Comparison of ENCODE assay signal across 9 cellular contexts in the genomic region with DNA sequence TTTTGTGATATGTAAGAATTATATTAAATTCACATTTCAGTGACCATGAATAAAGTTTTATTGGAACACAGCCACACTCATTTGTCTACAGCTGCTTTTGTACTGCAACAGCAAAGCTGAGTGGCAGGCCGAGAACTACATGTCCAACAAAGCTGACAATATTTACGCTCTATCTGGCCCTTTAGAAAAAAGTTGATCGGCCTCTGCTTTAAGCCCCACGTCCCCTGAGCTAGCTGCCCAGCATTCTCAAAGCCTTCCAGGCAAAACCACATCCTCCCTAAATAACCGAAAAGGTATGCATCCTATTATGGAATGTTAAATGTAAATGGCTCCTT. TPM values are rescaled to one million over a fixed set of nuclear protein-coding genes. Genes with fewer than 3 reads are reported as not detected.
DNase-seq lines count a peak whose midpoint lies in the region; ATAC-seq and TF ChIP-seq lines count a peak whose summit lies in the region.
"Had no signal": no experiment of that assay in that cellular context is flagged by ENCODE, and none has a peak within 500 bp of the region (broad histone marks: within the 10 kb centered on the region; RNA-seq: fewer than 3 reads in every experiment).

No MANE protein-coding gene starts in this region.

- peak overlapping the region; percentile 25 for H3K27ac ChIP-seq in temporal lobe (ENCODE audit: low read depth, low read length)

- H3K4me1 Mint-ChIP-seq in activated T-cell treated with anti-CD3 and anti-CD28 coated beads, Interleukin-2, amount 50 U/mL, for 4 hours (ENCODE audit: low read depth): peaks cover 96% of the 10 kb centered on the region
- peaks cover 99% of the 10 kb centered on the region for H3K4me1 Mint-ChIP-seq in activated B cell treated with CpG ODN at 0.5 μM for 24 hours

- peak overlapping the region; percentile 31 for H3K4me3 Mint-ChIP-seq in activated T-cell treated with anti-CD3 and anti-CD28 coated beads, Interleukin-2, amount 50 U/mL, for 4 hours
- H3K4me3 Mint-ChIP-seq in activated B cell treated with CpG ODN at 0.5 μM for 24 hours: peak overlapping the region; percentile 59

- CTCF ChIA-PET in activated B cell treated with CpG ODN at 0.5 μM for 24 hours (lab: Charles Lee): interaction anchor here (1.2 to 5.3 kb wide), 4 partner anchors 11 to 123 kb away, joined by 3 to 34 read pairs (median 6); no protein-coding TSS in a partner anchor

- TF ChIP-seq CTCF in activated B cell treated with CpG ODN at 0.5 μM for 24 hours (IDR thresholded peaks at IDR 0.05) (no peak), foreskin fibroblast (IDR thresholded peaks at IDR 0.05; ENCODE audit: low read depth, low read length) (no peak)

- peak overlapping the region; percentile 96 for H3K27ac Mint-ChIP-seq in activated B cell treated with CpG ODN at 0.5 μM for 24 hours

- no peak for ATAC-seq in activated T-cell treated with anti-CD3 and anti-CD28 coated beads, Interleukin-2, amount 50 U/mL, for 4 hours
- no peak for ATAC-seq in activated B cell treated with CpG ODN at 0.5 μM for 24 hours (ENCODE audit: low read depth)

- no peak for DNase-seq in activated T-cell treated with anti-CD3 and anti-CD28 coated beads, Interleukin-2, amount 50 U/mL, for 4 hours
- DNase-seq in activated T-cell treated with anti-CD3 and anti-CD28 coated beads, Interleukin-2, amount 50 U/mL, for 1 hour: no peak
- no peak for DNase-seq in activated B cell treated with CpG ODN at 0.5 μM for 24 hours
- DNase-seq in foreskin fibroblast: peak; percentile 46 to 68
- no peak for DNase-seq in AML-193 (lab: John Stamatoyannopoulos, UW)
- DNase-seq in putamen (ENCODE audit: low spot score): no peak
- no peak for DNase-seq in effector CD8-positive, alpha-beta T cell (lab: John Stamatoyannopoulos, UW)
- DNase-seq: NCI-H187 treated with DMSO at 0.1 percent for 48 hours had no signal

- intact Hi-C loops in activated B cell treated with CpG ODN at 0.5 μM for 24 hours (cut with micrococcal nuclease): no loop called here

- H3K9me3 Mint-ChIP-seq in activated T-cell treated with anti-CD3 and anti-CD28 coated beads, Interleukin-2, amount 50 U/mL, for 4 hours: no peaks in the 10 kb centered on the region
- no peaks in the 10 kb centered on the region for H3K9me3 Mint-ChIP-seq in activated B cell treated with CpG ODN at 0.5 μM for 24 hours

- no peaks in the 10 kb centered on the region for H3K27me3 Mint-ChIP-seq in activated T-cell treated with anti-CD3 and anti-CD28 coated beads, Interleukin-2, amount 50 U/mL, for 4 hours (ENCODE audit: low read depth)
- no peaks in the 10 kb centered on the region for H3K27me3 Mint-ChIP-seq in activated B cell treated with CpG ODN at 0.5 μM for 24 hours

- no peak overlapping the region for H3K4me3 ChIP-seq in foreskin fibroblast (ENCODE audit: low read depth in 1 of 2, low read length in 2 of 2)

- H3K36me3 Mint-ChIP-seq in activated T-cell treated with anti-CD3 and anti-CD28 coated beads, Interleukin-2, amount 50 U/mL, for 4 hours (ENCODE audit: insufficient read depth): peaks cover 18% of the 10 kb centered on the region
- peaks cover 68% of the 10 kb centered on the region for H3K36me3 Mint-ChIP-seq in activated B cell treated with CpG ODN at 0.5 μM for 24 hours (ENCODE audit: low read depth)

- POLR2A ChIA-PET in activated B cell treated with CpG ODN at 0.5 μM for 24 hours (lab: Charles Lee): interaction anchor here (2.0 to 26.4 kb wide), 6 partner anchors 4 to 123 kb away, joined by 5 to 694 read pairs (median 366); a partner anchor contains a TSS

RNA-seq across cellular contexts. Expression of a gene that starts 8.6 kb away (rescaled TPM):
- total RNA-seq in activated T-cell treated with anti-CD3 and anti-CD28 coated beads, Interleukin-2, amount 50 U/mL, for 4 hours: 100 to 1,000 TPM; 135 to 141 (median 140) TPM
- 105 and 117 TPM in 2 replicates for total RNA-seq in activated B cell treated with CpG ODN at 0.5 μM for 24 hours
- total RNA-seq in temporal lobe: 44.0 TPM

Comparison
In these comparisons a context has a peak if more than half of its experiments do, and no peak if none do; other contexts are left out.
1. DNase-seq: peak in foreskin fibroblast (2 of 2); none in activated T-cell treated with anti-CD3 and anti-CD28 coated beads, Interleukin-2, amount 50 U/mL, for 4 hours (single experiment), activated T-cell treated with anti-CD3 and anti-CD28 coated beads, Interleukin-2, amount 50 U/mL, for 1 hour (single experiment), activated B cell treated with CpG ODN at 0.5 μM for 24 hours (single experiment), AML-193 (0 of 2), putamen (single experiment) and effector CD8-positive, alpha-beta T cell (single experiment).